ENCODE assay signal across 15 cellular contexts in the genomic region with DNA sequence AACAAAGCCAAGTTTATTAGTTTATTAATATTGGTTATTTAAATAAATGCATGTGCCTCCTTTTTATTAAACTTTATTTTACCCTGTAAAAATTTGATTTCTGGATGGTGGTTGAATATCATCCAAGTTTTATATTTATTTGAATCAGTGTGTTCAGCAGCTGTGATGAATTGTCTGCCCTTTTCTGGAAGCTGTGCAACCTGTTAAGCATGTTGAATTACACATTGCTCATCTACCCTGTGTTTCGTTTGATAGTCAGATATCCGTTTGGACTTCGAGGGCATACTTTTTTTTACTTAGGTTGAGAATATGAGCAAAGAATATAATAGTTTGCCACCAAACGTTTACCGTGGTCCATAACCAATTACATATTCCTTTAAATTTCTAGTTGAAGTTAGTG.
"Had no signal": no experiment of that assay in that cellular context is flagged by ENCODE, and none has a peak within 500 bp of the region (broad histone marks: within the 10 kb centered on the region; RNA-seq: fewer than 3 reads in every experiment).

No MANE protein-coding gene starts in this region.

- H3K9me3 Mint-ChIP-seq: dendritic cell treated with granulocyte-macrophage colony-stimulating factor and Interleukin-4, amounts not matched to agents 40 ng/mL and 50 ng/mL, for 4 days; memory B cell; natural killer cell treated with Interleukin-12 subunit alpha and Interleukin-12 subunit beta and Interleukin-15 and Interleukin-18, amount 100 ng/mL, for 72 hours; stimulated activated naive CD8-positive, alpha-beta T cell treated with anti-CD3 and anti-CD28 coated beads, Interleukin-15, Interleukin-2, amounts not matched to agents 100 ng/mL and 50 ng/mL, for 24 hours had no signal

- H3K4me3 ChIP-seq: left ventricle myocardium inferior, ovary, upper lobe of right lung had no signal

- H3K9me3 ChIP-seq: left ventricle myocardium inferior, ovary, spleen, upper lobe of right lung had no signal

- H3K36me3 Mint-ChIP-seq: memory B cell; natural killer cell treated with Interleukin-12 subunit alpha and Interleukin-12 subunit beta and Interleukin-15 and Interleukin-18, amount 100 ng/mL, for 72 hours had no signal

- H3K36me3 ChIP-seq: left ventricle myocardium inferior, ovary, spleen, upper lobe of right lung had no signal

- H3K27me3 ChIP-seq: ovary had no signal

- H3K4me3 Mint-ChIP-seq: dendritic cell treated with granulocyte-macrophage colony-stimulating factor and Interleukin-4, amounts not matched to agents 40 ng/mL and 50 ng/mL, for 4 days; memory B cell; natural killer cell treated with Interleukin-12 subunit alpha and Interleukin-12 subunit beta and Interleukin-15 and Interleukin-18, amount 100 ng/mL, for 72 hours; stimulated activated naive CD8-positive, alpha-beta T cell treated with anti-CD3 and anti-CD28 coated beads, Interleukin-15, Interleukin-2, amounts not matched to agents 100 ng/mL and 50 ng/mL, for 24 hours had no signal

- ATAC-seq: natural killer cell treated with Interleukin-12 subunit alpha and Interleukin-12 subunit beta and Interleukin-15 and Interleukin-18, amount 100 ng/mL, for 72 hours; sciatic nerve; upper lobe of right lung had no signal

- H3K27ac Mint-ChIP-seq: dendritic cell treated with granulocyte-macrophage colony-stimulating factor and Interleukin-4, amounts not matched to agents 40 ng/mL and 50 ng/mL, for 4 days; memory B cell; natural killer cell treated with Interleukin-12 subunit alpha and Interleukin-12 subunit beta and Interleukin-15 and Interleukin-18, amount 100 ng/mL, for 72 hours; stimulated activated naive CD8-positive, alpha-beta T cell treated with anti-CD3 and anti-CD28 coated beads, Interleukin-15, Interleukin-2, amounts not matched to agents 100 ng/mL and 50 ng/mL, for 24 hours had no signal

- DNase-seq: activated CD4-positive, CD25-positive, alpha-beta regulatory T cell treated with anti-CD3 and anti-CD28 coated beads, Interleukin-2, amount 50 U/mL, for 72 hours; activated naive CD4-positive, alpha-beta T cell treated with Interleukin-2 at 50 U/mL for 16 hours; anterior cingulate cortex; erythroblast; kidney; left ventricle myocardium inferior; ovary; spleen; T-helper 9 cell; upper lobe of right lung had no signal

- H3K27ac ChIP-seq: left ventricle myocardium inferior, ovary, spleen, upper lobe of right lung had no signal
